ENCODE assay signal across 1 cellular context in the genomic region with DNA sequence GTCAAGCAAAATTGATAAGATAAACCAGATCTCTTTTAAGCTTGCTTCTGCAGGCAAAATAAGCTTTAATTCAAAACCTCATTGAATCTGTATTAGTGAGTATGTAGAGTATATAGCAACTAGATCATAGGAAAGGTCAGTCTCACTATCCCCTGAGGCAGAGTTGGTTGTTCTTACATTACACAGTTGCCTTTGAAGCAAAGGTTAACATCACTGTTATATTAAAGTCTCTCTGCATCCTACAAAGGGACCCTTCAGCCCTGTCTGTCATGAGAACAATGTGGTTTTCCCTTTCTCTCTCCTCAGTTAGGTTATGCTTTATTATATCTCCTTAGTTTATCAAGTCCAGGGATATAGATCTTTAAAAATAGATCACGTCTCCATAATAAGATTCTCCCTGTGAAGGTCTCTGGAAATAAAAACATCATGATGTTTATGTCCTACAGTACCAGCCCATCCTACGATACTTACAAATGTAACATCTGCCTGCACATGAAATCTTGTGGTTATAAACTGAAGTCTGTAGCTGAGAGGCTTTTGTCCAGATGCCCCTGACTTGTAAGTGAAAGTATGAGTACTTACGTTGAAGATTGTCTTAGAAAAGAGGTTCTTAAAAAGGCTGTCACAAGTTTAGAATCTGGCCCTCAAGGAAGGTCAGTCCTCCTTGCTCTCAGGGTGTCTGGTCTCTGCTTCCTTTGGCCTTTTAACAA.
TF ChIP-seq lines count a peak whose summit lies in the region.

No MANE protein-coding gene starts in this region.

TF ChIP-seq in GM23338, 12 proteins besides CTCF, POLR2A, EP300 and RAD21 (continued from another document):
- no peak for TF ChIP-seq ZNF462 (CRISPR knock-in tag; IDR thresholded peaks at IDR 0.05)
- no peak for TF ChIP-seq ZNF114 (CRISPR knock-in tag; IDR thresholded peaks at IDR 0.05)
- TF ChIP-seq, protein P1, sequence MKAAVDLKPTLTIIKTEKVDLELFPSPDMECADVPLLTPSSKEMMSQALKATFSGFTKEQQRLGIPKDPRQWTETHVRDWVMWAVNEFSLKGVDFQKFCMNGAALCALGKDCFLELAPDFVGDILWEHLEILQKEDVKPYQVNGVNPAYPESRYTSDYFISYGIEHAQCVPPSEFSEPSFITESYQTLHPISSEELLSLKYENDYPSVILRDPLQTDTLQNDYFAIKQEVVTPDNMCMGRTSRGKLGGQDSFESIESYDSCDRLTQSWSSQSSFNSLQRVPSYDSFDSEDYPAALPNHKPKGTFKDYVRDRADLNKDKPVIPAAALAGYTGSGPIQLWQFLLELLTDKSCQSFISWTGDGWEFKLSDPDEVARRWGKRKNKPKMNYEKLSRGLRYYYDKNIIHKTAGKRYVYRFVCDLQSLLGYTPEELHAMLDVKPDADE (IDR thresholded peaks at IDR 0.05) = no peak
- TF ChIP-seq, protein P2, sequence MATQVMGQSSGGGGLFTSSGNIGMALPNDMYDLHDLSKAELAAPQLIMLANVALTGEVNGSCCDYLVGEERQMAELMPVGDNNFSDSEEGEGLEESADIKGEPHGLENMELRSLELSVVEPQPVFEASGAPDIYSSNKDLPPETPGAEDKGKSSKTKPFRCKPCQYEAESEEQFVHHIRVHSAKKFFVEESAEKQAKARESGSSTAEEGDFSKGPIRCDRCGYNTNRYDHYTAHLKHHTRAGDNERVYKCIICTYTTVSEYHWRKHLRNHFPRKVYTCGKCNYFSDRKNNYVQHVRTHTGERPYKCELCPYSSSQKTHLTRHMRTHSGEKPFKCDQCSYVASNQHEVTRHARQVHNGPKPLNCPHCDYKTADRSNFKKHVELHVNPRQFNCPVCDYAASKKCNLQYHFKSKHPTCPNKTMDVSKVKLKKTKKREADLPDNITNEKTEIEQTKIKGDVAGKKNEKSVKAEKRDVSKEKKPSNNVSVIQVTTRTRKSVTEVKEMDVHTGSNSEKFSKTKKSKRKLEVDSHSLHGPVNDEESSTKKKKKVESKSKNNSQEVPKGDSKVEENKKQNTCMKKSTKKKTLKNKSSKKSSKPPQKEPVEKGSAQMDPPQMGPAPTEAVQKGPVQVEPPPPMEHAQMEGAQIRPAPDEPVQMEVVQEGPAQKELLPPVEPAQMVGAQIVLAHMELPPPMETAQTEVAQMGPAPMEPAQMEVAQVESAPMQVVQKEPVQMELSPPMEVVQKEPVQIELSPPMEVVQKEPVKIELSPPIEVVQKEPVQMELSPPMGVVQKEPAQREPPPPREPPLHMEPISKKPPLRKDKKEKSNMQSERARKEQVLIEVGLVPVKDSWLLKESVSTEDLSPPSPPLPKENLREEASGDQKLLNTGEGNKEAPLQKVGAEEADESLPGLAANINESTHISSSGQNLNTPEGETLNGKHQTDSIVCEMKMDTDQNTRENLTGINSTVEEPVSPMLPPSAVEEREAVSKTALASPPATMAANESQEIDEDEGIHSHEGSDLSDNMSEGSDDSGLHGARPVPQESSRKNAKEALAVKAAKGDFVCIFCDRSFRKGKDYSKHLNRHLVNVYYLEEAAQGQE (IDR thresholded peaks at IDR 0.05; ENCODE audit: unreplicated experiment) = no peak
- TF ChIP-seq STAT1 (IDR thresholded peaks at IDR 0.05; ENCODE audit: unreplicated experiment) = no peak
